ENCODE assay signal across 26 cellular contexts in genomic region chr7:75944507-75944906, GRCh38. TPM values are rescaled to one million over a fixed set of nuclear protein-coding genes. Genes with fewer than 3 reads are reported as not detected.
DNase-seq lines count a peak whose midpoint lies in the region; ATAC-seq, FAIRE-seq and TF ChIP-seq lines count a peak whose summit lies in the region.
"Had no signal": no experiment of that assay in that cellular context is flagged by ENCODE, and none has a peak within 500 bp of the region (broad histone marks: within the 10 kb centered on the region; RNA-seq: fewer than 3 reads in every experiment).

No MANE protein-coding gene starts in this region.

- ATAC-seq in A549, result no peak
- no peak for ATAC-seq in HCT116
- ATAC-seq: activated CD4-positive, CD25-positive, alpha-beta regulatory T cell treated with anti-CD3 and anti-CD28 coated beads, Interleukin-2, amount 50 U/mL, for 24 hours; gastroesophageal sphincter; naive thymus-derived CD4-positive, alpha-beta T cell had no signal

- H3K27ac ChIP-seq in A549, result peak overlapping the region; percentile 60 to 81
- H3K27ac ChIP-seq in HCT116 (ENCODE audit: low read depth, low read length), result no peak overlapping the region
- peak overlapping the region; percentile 89 to 93 for H3K27ac ChIP-seq in esophagus (ENCODE audit: low read depth in 2 of 2, low read length in 1 of 2)
- no peak overlapping the region for H3K27ac ChIP-seq in substantia nigra (ENCODE audit: low read depth, low read length, poor library complexity, severe bottlenecking)
- H3K27ac ChIP-seq: gastroesophageal sphincter, ovary, sigmoid colon, suprapubic skin had no signal

- H3K9me3 Mint-ChIP-seq in neural crest cell, result no peaks in the 10 kb centered on the region
- no peaks in the 10 kb centered on the region for H3K9me3 Mint-ChIP-seq in HFFc6
- H3K9me3 Mint-ChIP-seq: CD4-positive, CD25-positive, alpha-beta regulatory T cell; memory B cell; naive thymus-derived CD4-positive, alpha-beta T cell had no signal

- H3K27ac Mint-ChIP-seq in neural crest cell (ENCODE audit: unreplicated experiment) (peak overlapping the region; percentile 31), HFFc6 (no peak overlapping the region)
- H3K27ac Mint-ChIP-seq: activated naive CD8-positive, alpha-beta T cell; CD4-positive, CD25-positive, alpha-beta regulatory T cell; memory B cell had no signal

- H3K27me3 Mint-ChIP-seq in neural crest cell (ENCODE audit: low read depth) (no peaks in the 10 kb centered on the region), HFFc6 (ENCODE audit: insufficient read depth) (no peaks in the 10 kb centered on the region)
- H3K27me3 Mint-ChIP-seq: activated naive CD8-positive, alpha-beta T cell; CD4-positive, CD25-positive, alpha-beta regulatory T cell; memory B cell; naive thymus-derived CD4-positive, alpha-beta T cell had no signal

- 93% methylated on average over 1 of the region's 1 CpG for WGBS in A549 (ENCODE audit: missing lambda C conversion rate)
- WGBS in esophagus, 2 donors, result 94 to 100% methylated on average over 1 of the region's 1 CpG

- H3K4me3 ChIP-seq in A549 (no peak overlapping the region), HCT116 (replicated peaks in 1 of 2; ENCODE audit: low read depth in 1 of 2, low read length in 2 of 2) (no peak overlapping the region), esophagus (ENCODE audit: low read depth in 1 of 2, low read length in 2 of 2) (no peak overlapping the region)
- H3K4me3 ChIP-seq: gastroesophageal sphincter, ovary, sigmoid colon, suprapubic skin had no signal

- H3K36me3 Mint-ChIP-seq in neural crest cell (ENCODE audit: low read depth) (no peaks in the 10 kb centered on the region), HFFc6 (ENCODE audit: low read depth) (peaks cover 11% of the 10 kb centered on the region)

- H3K36me3 ChIP-seq in HCT116 (ENCODE audit: control insufficient read depth in 1 of 2, insufficient read depth in 2 of 2, low read length in 2 of 2) (no peaks in the 10 kb centered on the region), esophagus (ENCODE audit: control insufficient read depth in 2 of 2, insufficient read depth in 2 of 2, low read length in 1 of 2) (peaks cover 2% of the 10 kb centered on the region in 2 donors)
- H3K36me3 ChIP-seq: ovary, suprapubic skin had no signal

- TF ChIP-seq RAD21 in A549 (conservative IDR thresholded peaks at IDR 0.05 in 1 of 2, IDR thresholded peaks at IDR 0.05 in 1 of 2), result no peak
- TF ChIP-seq RAD21 in HCT116 (IDR thresholded peaks at IDR 0.05; ENCODE audit: low read depth), result no peak

- no peak for TF ChIP-seq POLR2A in A549 (IDR thresholded peaks at IDR 0.05; ENCODE audit: low read length)
- TF ChIP-seq POLR2A in HCT116 (IDR thresholded peaks at IDR 0.05; ENCODE audit: borderline replicate concordance, extremely low read depth, insufficient read depth, insufficient read length), result no peak

- no peaks in the 10 kb centered on the region for H3K9me2 ChIP-seq in HCT116 (ENCODE audit: insufficient read depth)

- H3K4me2 ChIP-seq in A549 (peak overlapping the region; percentile 57; the same call in 1 of the 3 replicates), HCT116 (ENCODE audit: low read length) (peak overlapping the region; percentile 27; the same call in 1 of the 2 replicates)

- POLR2A ChIA-PET in A549 (lab: Yijun Ruan, JAX), result no interaction called here
- POLR2A ChIA-PET in HCT116 (lab: Charles Lee), result no interaction called here

- CTCF ChIA-PET in A549 (lab: Yijun Ruan, JAX) (no interaction called here), HCT116 (lab: Charles Lee) (no interaction called here)

- no TSS peak for BruUV-seq in HCT116 (replicated peaks; lab: Mats Ljungman, UMichigan)

- H3K4me1 Mint-ChIP-seq in neural crest cell (peaks cover 17% of the 10 kb centered on the region), HFFc6 (ENCODE audit: low read depth) (peaks cover 31% of the 10 kb centered on the region)

- no peaks in the 10 kb centered on the region for H4K20me1 ChIP-seq in HCT116 (ENCODE audit: insufficient read depth)

- no peak for FAIRE-seq in A549 (lab: Jason Lieb, UNC)
- FAIRE-seq in RCC 7860 (lab: Jason Lieb, UNC), result no peak
- FAIRE-seq: astrocyte, G401.6, GM18507, islet of Langerhans had no signal

- TF ChIP-seq CTCF in A549 (IDR thresholded peaks at IDR 0.05) (no peak), HCT116 (IDR thresholded peaks at IDR 0.05 in 2 of 3, conservative IDR thresholded peaks at IDR 0.05 in 1 of 3; ENCODE audit: borderline replicate concordance in 1 of 3, insufficient read depth in 1 of 3, low read depth in 2 of 3, low read length in 2 of 3) (no peak), neural crest cell (conservative IDR thresholded peaks at IDR 0.05) (no peak), HFFc6 (IDR thresholded peaks at IDR 0.05) (no peak)

- no peak for DNase-seq in A549 (ENCODE audit: low read depth in 1 of 2, low spot score in 1 of 2)
- DNase-seq in HCT116 (ENCODE audit: low read depth, low spot score), result no peak
- DNase-seq in neural crest cell (ENCODE audit: low read depth, low spot score), result no peak
- no peak for DNase-seq in RCC 7860 (ENCODE audit: low spot score)
- no peak for DNase-seq in posterior cingulate gyrus
- DNase-seq in substantia nigra (lab: John Stamatoyannopoulos, UW), result no peak
- DNase-seq in HFFc6, result no peak
- DNase-seq: CD4-positive, CD25-positive, alpha-beta regulatory T cell; KBM-7; naive thymus-derived CD4-positive, alpha-beta T cell; NCI-H1436 treated with DMSO at 0.1 percent for 48 hours; NCI-H2171 treated with DMSO at 0.1 percent for 48 hours; NCI-H526; ovary; Right ventricle myocardium superior; sigmoid colon had no signal

- TF ChIP-seq EP300 in A549 (IDR thresholded peaks at IDR 0.05), result no peak

- H2AFZ ChIP-seq in HCT116 (ENCODE audit: low read depth, low read length, poor library complexity, severe bottlenecking), result no peak overlapping the region

- H3K4me1 ChIP-seq in A549 (peaks cover 36% of the 10 kb centered on the region), HCT116 (ENCODE audit: control insufficient read depth in 1 of 2, insufficient read depth in 2 of 2, low read length in 2 of 2) (peaks cover 12 to 25% of the 10 kb centered on the region in 2 experiments), esophagus (ENCODE audit: control insufficient read depth in 2 of 2, insufficient read depth in 2 of 2, low read length in 1 of 2) (peaks cover 2 to 14% of the 10 kb centered on the region in 2 donors)

- no peak overlapping the region for H3K4me3 Mint-ChIP-seq in neural crest cell
- H3K4me3 Mint-ChIP-seq in HFFc6, result no peak overlapping the region
- H3K4me3 Mint-ChIP-seq: activated naive CD8-positive, alpha-beta T cell; CD4-positive, CD25-positive, alpha-beta regulatory T cell; memory B cell; naive thymus-derived CD4-positive, alpha-beta T cell had no signal

- H3K9ac ChIP-seq in HCT116 (ENCODE audit: low read length), result no peak overlapping the region

- RAD21 ChIA-PET in HCT116 (lab: Charles Lee; ENCODE audit: low non-redundant PET in 1 of 2, low total read pairs in 2 of 2, uncharacterized antibody in 2 of 2, unreplicated experiment in 2 of 2), result no interaction called here

- H3K9me3 ChIP-seq in A549 (no peaks in the 10 kb centered on the region), HCT116 (ENCODE audit: control insufficient read depth in 1 of 2, insufficient read depth in 1 of 2, low read depth in 1 of 2, low read length in 2 of 2) (no peaks in the 10 kb centered on the region), esophagus (ENCODE audit: control insufficient read depth in 2 of 2, insufficient read depth in 1 of 2, low read depth in 1 of 2, low read length in 1 of 2) (no peaks in the 10 kb centered on the region)
- H3K9me3 ChIP-seq: gastroesophageal sphincter, ovary, sigmoid colon, suprapubic skin had no signal

- H3K79me2 ChIP-seq in HCT116 (ENCODE audit: insufficient read depth, low read length), result peaks cover 3% of the 10 kb centered on the region

- H3K27me3 ChIP-seq in HCT116 (ENCODE audit: insufficient read depth, low read length) (no peaks in the 10 kb centered on the region), esophagus (ENCODE audit: control insufficient read depth in 1 of 2, insufficient read depth in 2 of 2, low read length in 2 of 2) (no peaks in the 10 kb centered on the region)
- H3K27me3 ChIP-seq: gastroesophageal sphincter, ovary, sigmoid colon, suprapubic skin had no signal

- intact Hi-C loops in HCT116 (cut with micrococcal nuclease) (no loop called here), posterior cingulate gyrus (cut with DNase I) (no loop called here)

TF ChIP-seq in A549, 52 proteins besides CTCF, POLR2A, EP300 and RAD21 (continues in another document):
- no peak for TF ChIP-seq SMC3 (IDR thresholded peaks at IDR 0.05)
- no peak for TF ChIP-seq TP53 (CRISPR knock-in tag; IDR thresholded peaks at IDR 0.05)
- TF ChIP-seq RARB (CRISPR knock-in tag; IDR thresholded peaks at IDR 0.05), result no peak

TF ChIP-seq in HCT116, 20 proteins besides CTCF, POLR2A, EP300 and RAD21 (continues in another document):
- no peak for TF ChIP-seq EGR1 (IDR thresholded peaks at IDR 0.05; ENCODE audit: low read depth)

RNA-seq across cellular contexts. Expression of gene POR, which starts 29.6 kb away (rescaled TPM):
- polyA plus RNA-seq in A549 (2011; rRNA removed), result 69.6 and 71.1 TPM in 2 replicates
- polyA plus RNA-seq in A549 (2012; cell fraction: cytosol; rRNA removed), result 93.7 and 128 TPM in 2 replicates
- polyA plus RNA-seq in A549 (2012; cell fraction: nucleus; rRNA removed), result 328 and 664 TPM in 2 replicates
- polyA plus RNA-seq in A549 (2017; fragmentation: RNase III; extraction: RNeasy Plus Mini Kit Qiagen cat#74134 plus additional on column Dnase treatment), result 81.3 to 109 TPM (median 103 TPM) in 3 replicates
- polyA minus RNA-seq in A549 (2011; rRNA and poly(A)+ RNA removed), result 88.6 and 115 TPM in 2 replicates
- 120 TPM for total RNA-seq in HCT116 (2021; ENCODE audit: unreplicated experiment)
- 90.7 and 111 TPM in 2 replicates for polyA plus RNA-seq in HCT116 (2012)
- 100 to 1,000 TPM in 1 of 2 donors, 10 to 100 TPM in 1; 94.5 to 102 TPM for polyA plus RNA-seq in esophagus
- 123 and 126 TPM in 2 replicates for total RNA-seq in neural crest cell
- 10 to 100 TPM; 48.2 to 69.3 (median 49.4) TPM for total RNA-seq in HFFc6 (2021; fragmentation: NEBNext Ultra II Directional; extraction: Animal tissue kit (Norgen Biotek cat#: 25700))

RNA-seq across cellular contexts. Expression of gene TMEM120A, which starts 49.9 kb away (rescaled TPM):
- 53.8 and 77.6 TPM in 2 replicates for polyA plus RNA-seq in A549 (2011; rRNA removed)
- polyA plus RNA-seq in A549 (2012; cell fraction: cytosol; rRNA removed), result 44.0 and 69.1 TPM in 2 replicates
- 86.4 and 96.6 TPM in 2 replicates for polyA plus RNA-seq in A549 (2012; cell fraction: nucleus; rRNA removed)
- 35.1 to 48.0 TPM (median 46.0 TPM) in 3 replicates for polyA plus RNA-seq in A549 (2017; fragmentation: RNase III; extraction: RNeasy Plus Mini Kit Qiagen cat#74134 plus additional on column Dnase treatment)
- polyA minus RNA-seq in A549 (2011; rRNA and poly(A)+ RNA removed), result 66.9 and 80.3 TPM in 2 replicates
- total RNA-seq in HCT116 (2021; ENCODE audit: unreplicated experiment), result 25.9 TPM
- polyA plus RNA-seq in HCT116 (2012), result 38.7 and 46.3 TPM in 2 replicates
- 10 to 100 TPM; 43.8 to 51.0 TPM for polyA plus RNA-seq in esophagus
- 33.4 and 41.8 TPM in 2 replicates for total RNA-seq in neural crest cell
- 10 to 100 TPM; 35.5 to 47.3 (median 37.2) TPM for total RNA-seq in HFFc6 (2021; fragmentation: NEBNext Ultra II Directional; extraction: Animal tissue kit (Norgen Biotek cat#: 25700))

Comparison
In these comparisons a context has a peak if more than half of its experiments do, and no peak if none do; other contexts are left out.
1. H3K27ac ChIP-seq: peak in A549 (2 of 2) and esophagus (2 of 2); none in HCT116 (single experiment) and substantia nigra (single experiment).